In genomic region chr12:51080136-51080535, GRCh38 we compare ENCODE assay signal across 17 cellular contexts.
"Had no signal": no experiment of that assay in that cellular context is flagged by ENCODE, and none has a peak within 500 bp of the region (broad histone marks: within the 10 kb centered on the region; RNA-seq: fewer than 3 reads in every experiment).

No MANE protein-coding gene starts in this region.

- H3K27ac Mint-ChIP-seq: activated naive CD4-positive, alpha-beta T cell treated with anti-CD3 and anti-CD28 coated beads, Interleukin-2, amount 50 U/mL, for 24 hours; natural killer cell had no signal

- H3K4me3 Mint-ChIP-seq: activated naive CD4-positive, alpha-beta T cell treated with anti-CD3 and anti-CD28 coated beads, Interleukin-2, amount 50 U/mL, for 24 hours; natural killer cell; T-cell had no signal

- H3K27me3 Mint-ChIP-seq: activated naive CD4-positive, alpha-beta T cell treated with anti-CD3 and anti-CD28 coated beads, Interleukin-2, amount 50 U/mL, for 24 hours; T-cell had no signal

- H3K9me3 ChIP-seq: body of pancreas, esophagus muscularis mucosa, gastrocnemius medialis, sigmoid colon, upper lobe of right lung had no signal

- H3K27me3 ChIP-seq: body of pancreas, gastrocnemius medialis, sigmoid colon, upper lobe of right lung had no signal

- H3K36me3 ChIP-seq: gastrocnemius medialis, sigmoid colon, upper lobe of right lung had no signal

- ATAC-seq: body of pancreas; gastrocnemius medialis; left ventricle myocardium superior; natural killer cell; stimulated activated naive CD8-positive, alpha-beta T cell treated with anti-CD3 and anti-CD28 coated beads, Interleukin-15, Interleukin-2, amounts not matched to agents 100 U/mL and 50 U/mL, for 24 hours; T-cell; upper lobe of right lung had no signal

- DNase-seq: activated gamma-delta T cell treated with Interleukin-2 at 50 U/mL for 16 hours; activated T-cell treated with anti-CD3 and anti-CD28 coated beads, Interleukin-2, amount 50 U/mL, for 1 hour; anterior cingulate cortex; body of pancreas; effector memory CD4-positive, alpha-beta T cell; gastrocnemius medialis; left ventricle myocardium superior; mammary epithelial cell; midbrain; natural killer cell; sigmoid colon; stimulated activated CD4-positive, alpha-beta T cell treated with anti-CD3 and anti-CD28 coated beads, Interleukin-4, amount 100 ng/mL, for 1 hour; stimulated activated naive CD8-positive, alpha-beta T cell treated with anti-CD3 and anti-CD28 coated beads, Interleukin-15, Interleukin-2, amounts not matched to agents 100 U/mL and 50 U/mL, for 24 hours; T-cell; upper lobe of right lung had no signal

- H3K9me3 Mint-ChIP-seq: activated naive CD4-positive, alpha-beta T cell treated with anti-CD3 and anti-CD28 coated beads, Interleukin-2, amount 50 U/mL, for 24 hours; natural killer cell; T-cell had no signal

- H3K27ac ChIP-seq: body of pancreas, upper lobe of right lung had no signal

- H3K4me3 ChIP-seq: body of pancreas, esophagus muscularis mucosa, gastrocnemius medialis, sigmoid colon, upper lobe of right lung had no signal

- H3K36me3 Mint-ChIP-seq: natural killer cell had no signal
